18 cellular contexts compared by ENCODE assay signal in genomic region chr11:134365011-134365925, GRCh38. TPM values are rescaled to one million over a fixed set of nuclear protein-coding genes. Genes with fewer than 3 reads are reported as not detected.
DNase-seq lines count a peak whose midpoint lies in the region; ATAC-seq, FAIRE-seq and TF ChIP-seq lines count a peak whose summit lies in the region.
"Had no signal": no experiment of that assay in that cellular context is flagged by ENCODE, and none has a peak within 500 bp of the region (broad histone marks: within the 10 kb centered on the region; RNA-seq: fewer than 3 reads in every experiment).

No MANE protein-coding gene starts in this region.

- POLR2A ChIA-PET in HepG2 (lab: Yijun Ruan, JAX), result no interaction called here

- H3K9ac ChIP-seq in DND-41 (ENCODE audit: low read depth, low read length), result no peak overlapping the region
- H3K9ac ChIP-seq in HepG2 (ENCODE audit: insufficient read depth, low read depth, low read length), result no peak overlapping the region
- no peak overlapping the region for H3K9ac ChIP-seq in mammary epithelial cell (ENCODE audit: insufficient read depth, low read length)

- H3K4me3 ChIP-seq in DND-41 (ENCODE audit: low read depth in 1 of 2, low read length in 2 of 2) (no peak overlapping the region), HepG2 (replicated peaks in 1 of 3; ENCODE audit: insufficient read depth in 1 of 3, low read depth in 2 of 3, low read length in 3 of 3) (no peak overlapping the region), spleen (no peak overlapping the region), mammary epithelial cell (replicated peaks in 1 of 3; ENCODE audit: insufficient read depth in 1 of 3, low read depth in 2 of 3, low read length in 3 of 3) (no peak overlapping the region)

- H2AFZ ChIP-seq in DND-41 (ENCODE audit: low read depth, low read length) (no peak overlapping the region), HepG2 (ENCODE audit: low read length) (no peak overlapping the region), mammary epithelial cell (ENCODE audit: low read depth, low read length) (no peak overlapping the region)

- WGBS in HepG2 (ENCODE audit: low lambda C conversion rate), result 30% methylated on average over 11 of the region's 22 CpGs
- WGBS in spleen, 5 donors, result 62 to 75% (median 71%) methylated on average over 21 to 22 of the region's 22 CpGs
- WGBS in mammary epithelial cell (ENCODE audit: low coverage, missing lambda C conversion rate), result 38% methylated on average over 20 of the region's 22 CpGs

- peaks cover 3% of the 10 kb centered on the region; the same call in 1 of the 2 replicates for H4K20me1 ChIP-seq in DND-41 (ENCODE audit: insufficient read depth, low read length)
- H4K20me1 ChIP-seq in HepG2 (ENCODE audit: insufficient read depth, low read length), result no peaks in the 10 kb centered on the region
- no peaks in the 10 kb centered on the region for H4K20me1 ChIP-seq in mammary epithelial cell (ENCODE audit: insufficient read depth, low read length)

- TF ChIP-seq CTCF in DND-41 (IDR thresholded peaks at IDR 0.05; ENCODE audit: borderline replicate concordance, extremely low read depth, low read length, poor library complexity, severe bottlenecking), result no peak
- no peak for TF ChIP-seq CTCF in HepG2 (CRISPR knock-in tag; IDR thresholded peaks at IDR 0.05)
- TF ChIP-seq CTCF in spleen (IDR thresholded peaks at IDR 0.05 in 8 of 11, conservative IDR thresholded peaks at IDR 0.05 in 3 of 11), result no peak
- no peak for TF ChIP-seq CTCF in mammary epithelial cell (conservative IDR thresholded peaks at IDR 0.05 in 1 of 2, IDR thresholded peaks at IDR 0.05 in 1 of 2; ENCODE audit: extremely low read depth in 1 of 2, insufficient read depth in 1 of 2, low read depth in 1 of 2, low read length in 2 of 2)

- intact Hi-C loops in HepG2 (cut with micrococcal nuclease; ENCODE audit: unreplicated experiment), result no loop called here
- intact Hi-C loops in spleen (cut with DNase I; ENCODE audit: low total_unique reads), result no loop called here
- intact Hi-C loops in mammary epithelial cell (cut with micrococcal nuclease), result no loop called here

- no peak for FAIRE-seq in HepG2 (lab: Jason Lieb, UNC)
- FAIRE-seq: HTR-8/SVneo had no signal

- no peak overlapping the region for H3K4me2 ChIP-seq in DND-41 (ENCODE audit: insufficient read depth, low read length)
- H3K4me2 ChIP-seq in HepG2 (ENCODE audit: low read depth, low read length), result no peak overlapping the region
- H3K4me2 ChIP-seq in mammary epithelial cell (ENCODE audit: insufficient read depth, low read depth, low read length), result no peak overlapping the region

- H3K27ac ChIP-seq in DND-41 (ENCODE audit: low read length) (no peak overlapping the region; the same call in 1 of the 2 replicates), HepG2 (ENCODE audit: extremely low read length, insufficient read depth, low read length) (no peak overlapping the region), spleen (no peak overlapping the region), mammary epithelial cell (ENCODE audit: insufficient read depth, low read depth, low read length) (no peak overlapping the region)

- H3K27me3 ChIP-seq in DND-41 (ENCODE audit: insufficient read depth, low read length, poor library complexity) (no peaks in the 10 kb centered on the region), HepG2 (ENCODE audit: control insufficient read depth in 1 of 2, insufficient read depth in 2 of 2, low read length in 2 of 2) (peaks cover 9 to 34% of the 10 kb centered on the region in 2 experiments; a peak in 4 of 5 replicates), spleen (replicated peaks in 1 of 7) (peaks cover 0 to 37% (median 0%) of the 10 kb centered on the region in 7 donors), mammary epithelial cell (ENCODE audit: insufficient read depth, low read length) (no peaks in the 10 kb centered on the region)

- H3K36me3 ChIP-seq in DND-41 (ENCODE audit: insufficient read depth, low read length) (0 out of 2 replicates have a peak, but pooled peaks cover 9% of the 10 kb centered on the region), HepG2 (replicated peaks in 1 of 2; ENCODE audit: control insufficient read depth in 1 of 2, insufficient read depth in 2 of 2, low read length in 2 of 2) (no peaks in the 10 kb centered on the region), spleen (no peaks in the 10 kb centered on the region), mammary epithelial cell (ENCODE audit: insufficient read depth, low read length) (no peaks in the 10 kb centered on the region)

- TF ChIP-seq EP300 in HepG2 (IDR thresholded peaks at IDR 0.05; ENCODE audit: low read depth in 2 of 2, low read length in 2 of 2) (no peak), HepG2 (CRISPR knock-in tag; IDR thresholded peaks at IDR 0.05; ENCODE audit: borderline replicate concordance) (no peak)

- DNase-seq in DND-41, result peak; percentile 84
- DNase-seq in astrocyte of the hippocampus (ENCODE audit: low read depth, low spot score), result peak; percentile 13
- DNase-seq in HepG2 (ENCODE audit: low spot score), result no peak
- DNase-seq in spleen, result peak; percentile 69
- no peak for DNase-seq in mammary epithelial cell
- no peak for DNase-seq in retina
- no peak for DNase-seq in hippocampal formation (lab: John Stamatoyannopoulos, UW)
- no peak for DNase-seq in ureter (ENCODE audit: low spot score)
- DNase-seq: AML-193; CD4-positive, alpha-beta memory T cell; KBM-7; NCI-H146; NCI-H2227 treated with DMSO at 0.1 percent for 48 hours; NCI-H526 treated with DMSO at 0.1 percent for 48 hours; NK-92 treated with Interleukin-12 subunit alpha and Interleukin-12 subunit beta, amount 100 ng/mL, for 24 hours; OCI-M1; RPMI8226 had no signal

- H3K4me1 ChIP-seq in DND-41 (ENCODE audit: insufficient read depth, low read length) (peaks cover 21% of the 10 kb centered on the region), HepG2 (ENCODE audit: insufficient read depth, low read length) (no peaks in the 10 kb centered on the region), spleen (peaks cover 0 to 4% (median 3%) of the 10 kb centered on the region in 6 donors), mammary epithelial cell (ENCODE audit: insufficient read depth, low read length) (no peaks in the 10 kb centered on the region)

- no peaks in the 10 kb centered on the region for H3K79me2 ChIP-seq in DND-41 (ENCODE audit: insufficient read depth, low read length)
- no peaks in the 10 kb centered on the region for H3K79me2 ChIP-seq in HepG2 (ENCODE audit: insufficient read depth, low read length)
- no peaks in the 10 kb centered on the region for H3K79me2 ChIP-seq in mammary epithelial cell (ENCODE audit: insufficient read depth, low read length)

- no peak for TF ChIP-seq POLR2A in HepG2 (IDR thresholded peaks at IDR 0.05; ENCODE audit: insufficient read depth in 1 of 2, low read depth in 2 of 2, low read length in 2 of 2)
- no peak for TF ChIP-seq POLR2A in spleen (IDR thresholded peaks at IDR 0.05)

- TF ChIP-seq RAD21 in HepG2 (CRISPR knock-in tag; IDR thresholded peaks at IDR 0.05), result no peak

- in situ Hi-C loops in HepG2 (cut with HindIII; ENCODE audit: extremely low pct_ligation_motif_present, low pct_unique_long_range_greater_than_20kb), result loop anchor here (10.0 kb wide), 1 partner anchor 210 kb away; no protein-coding TSS in a partner anchor
- in situ Hi-C loops in mammary epithelial cell (cut with MboI; ENCODE audit: low sequenced_read_pairs in 2 of 2), result no loop called here

- peak; percentile 90 for ATAC-seq in DND-41 (ENCODE audit: insufficient read depth, low read depth)
- ATAC-seq in HepG2, result no peak

- BruUV-seq in HepG2 (replicated peaks; lab: Mats Ljungman, UMichigan) (no TSS peak), mammary epithelial cell (replicated peaks; lab: Mats Ljungman, UMichigan) (no TSS peak)

- dilution Hi-C loops in mammary epithelial cell (cut with HindIII; ENCODE audit: low sequenced_read_pairs), result loop anchor here (5.0 kb wide), 1 partner anchor 87 kb away; no protein-coding TSS in a partner anchor

- H3K9me3 ChIP-seq in DND-41 (ENCODE audit: insufficient read depth, low read length, severe bottlenecking) (no peaks in the 10 kb centered on the region), HepG2 (ENCODE audit: low read length) (no peaks in the 10 kb centered on the region), spleen (no peaks in the 10 kb centered on the region), mammary epithelial cell (replicated peaks; ENCODE audit: insufficient read depth, low read length) (no peaks in the 10 kb centered on the region)

- CTCF ChIA-PET in HepG2 (lab: Yijun Ruan, JAX; ENCODE audit: low intra/inter-chr PET ratio, low total read pairs), result no interaction called here
- CTCF ChIA-PET in mammary epithelial cell (lab: Charles Lee; ENCODE audit: low non-redundant PET), result no interaction called here

RNA-seq across cellular contexts. Expression of gene GLB1L2, which starts 33.5 kb away (rescaled TPM):
- total RNA-seq in HepG2 (2016; rRNA removed; fragmentation: Illumina TruSeq; extraction: Trizol) (0.27 and 0.69 TPM in 2 replicates), spleen (1 to 10 TPM in 1 of 7 donors, under 1 TPM in 5, not detected in 1; 0.36 to 1.5 (median 0.65) TPM), mammary epithelial cell (1 to 10 TPM; 1.0 to 4.1 TPM), ureter (11.1 TPM)
- 0.09 and 0.10 TPM in 2 replicates for total RNA-seq in HepG2 (2016; cell fraction: cytosol; rRNA removed; fragmentation: Illumina TruSeq; extraction: Trizol; ENCODE audit: low read depth)
- total RNA-seq in HepG2 (2016; cell fraction: insoluble cytoplasmic fraction; rRNA removed; fragmentation: Illumina TruSeq; extraction: Trizol), result 0.27 and 0.80 TPM in 2 replicates
- 0.15 and 0.38 TPM in 2 replicates for total RNA-seq in HepG2 (2016; cell fraction: membrane; rRNA removed; fragmentation: Illumina TruSeq; extraction: Trizol)
- total RNA-seq in HepG2 (2016; cell fraction: nucleus; rRNA removed; fragmentation: Illumina TruSeq; extraction: Trizol), result 0.43 and 0.69 TPM in 2 replicates
- polyA plus RNA-seq in HepG2 (2011; rRNA removed) (0.59 and 0.80 TPM in 2 replicates), spleen (under 1 TPM; 0.29 to 0.48 (median 0.46) TPM), mammary epithelial cell (4.8 TPM)
- 0.38 and 0.43 TPM in 2 replicates for polyA plus RNA-seq in HepG2 (2011; cell fraction: cytosol; rRNA removed)
- polyA plus RNA-seq in HepG2 (2011; cell fraction: nucleus; rRNA removed), result 1.6 and 1.9 TPM in 2 replicates
- polyA plus RNA-seq in HepG2 (2012), result 0.62 and 0.81 TPM in 2 replicates
- 0.08 and 0.15 TPM in 2 replicates for polyA plus RNA-seq in HepG2 (2016; cell fraction: cytosol; fragmentation: Illumina TruSeq; extraction: Trizol; ENCODE audit: low read depth)
- 0.19 and 0.22 TPM in 2 replicates for polyA plus RNA-seq in HepG2 (2016; cell fraction: insoluble cytoplasmic fraction; fragmentation: Illumina TruSeq; extraction: Trizol; ENCODE audit: low read depth)
- polyA plus RNA-seq in HepG2 (2016; cell fraction: membrane; fragmentation: Illumina TruSeq; extraction: Trizol; ENCODE audit: low read depth), result 0.15 and 0.21 TPM in 2 replicates
- 1.0 and 1.8 TPM in 2 replicates for polyA plus RNA-seq in HepG2 (2016; cell fraction: nucleus; fragmentation: Illumina TruSeq; extraction: Trizol; ENCODE audit: insufficient read depth, low read depth)
- polyA minus RNA-seq in HepG2 (2011; rRNA and poly(A)+ RNA removed; ENCODE audit: low replicate concordance), result 0.56 and 17.0 TPM in 2 replicates
- polyA minus RNA-seq in HepG2 (2011; cell fraction: cytosol; rRNA and poly(A)+ RNA removed), result 0.44 TPM in 1 of 2 replicates, not detected in the other
- 0.13 and 0.37 TPM in 2 replicates for polyA minus RNA-seq in HepG2 (2011; cell fraction: nucleus; rRNA and poly(A)+ RNA removed)
- polyA minus RNA-seq in mammary epithelial cell, result 4.0 TPM

RNA-seq across cellular contexts. Expression of gene B3GAT1, which starts 46.8 kb away (rescaled TPM):
- total RNA-seq in HepG2 (2016; rRNA removed; fragmentation: Illumina TruSeq; extraction: Trizol), result not detected in 2 replicates
- total RNA-seq in HepG2 (2016; cell fraction: cytosol; rRNA removed; fragmentation: Illumina TruSeq; extraction: Trizol; ENCODE audit: low read depth), result not detected in 2 replicates
- not detected in 2 replicates for total RNA-seq in HepG2 (2016; cell fraction: insoluble cytoplasmic fraction; rRNA removed; fragmentation: Illumina TruSeq; extraction: Trizol)
- total RNA-seq in HepG2 (2016; cell fraction: membrane; rRNA removed; fragmentation: Illumina TruSeq; extraction: Trizol), result not detected in 2 replicates
- total RNA-seq in HepG2 (2016; cell fraction: nucleus; rRNA removed; fragmentation: Illumina TruSeq; extraction: Trizol), result not detected in 2 replicates
- not detected in 2 replicates for polyA plus RNA-seq in HepG2 (2011; rRNA removed)
- polyA plus RNA-seq in HepG2 (2011; cell fraction: cytosol; rRNA removed), result not detected in 2 replicates
- not detected in 2 replicates for polyA plus RNA-seq in HepG2 (2011; cell fraction: nucleus; rRNA removed)
- not detected in 2 replicates for polyA plus RNA-seq in HepG2 (2012)
- not detected in 2 replicates for polyA plus RNA-seq in HepG2 (2016; cell fraction: cytosol; fragmentation: Illumina TruSeq; extraction: Trizol; ENCODE audit: low read depth)
- polyA plus RNA-seq in HepG2 (2016; cell fraction: insoluble cytoplasmic fraction; fragmentation: Illumina TruSeq; extraction: Trizol; ENCODE audit: low read depth), result not detected in 2 replicates
- polyA plus RNA-seq in HepG2 (2016; cell fraction: membrane; fragmentation: Illumina TruSeq; extraction: Trizol; ENCODE audit: low read depth), result not detected in 2 replicates
- not detected in 2 replicates for polyA plus RNA-seq in HepG2 (2016; cell fraction: nucleus; fragmentation: Illumina TruSeq; extraction: Trizol; ENCODE audit: insufficient read depth, low read depth)
- polyA minus RNA-seq in HepG2 (2011; rRNA and poly(A)+ RNA removed; ENCODE audit: low replicate concordance), result not detected in 2 replicates
- polyA minus RNA-seq in HepG2 (2011; cell fraction: cytosol; rRNA and poly(A)+ RNA removed), result not detected in 2 replicates
- polyA minus RNA-seq in HepG2 (2011; cell fraction: nucleus; rRNA and poly(A)+ RNA removed), result not detected in 2 replicates
- total RNA-seq in spleen, result 1 to 10 TPM in 6 of 7 donors, under 1 TPM in 1; 0.81 to 4.0 (median 1.7) TPM
- polyA plus RNA-seq in spleen, result 1 to 10 TPM in 1 of 3 donors, under 1 TPM in 2; 0.43 to 2.1 (median 0.96) TPM
- total RNA-seq in mammary epithelial cell, result under 1 TPM; under 0.01 to 0.33 TPM
- 0.08 TPM for polyA plus RNA-seq in mammary epithelial cell
- not detected for polyA minus RNA-seq in mammary epithelial cell
- 8.6 TPM for total RNA-seq in ureter
- polyA plus RNA-seq: CD4-positive, alpha-beta memory T cell had no signal

Comparison
In these comparisons a context has a peak if more than half of its experiments do, and no peak if none do; other contexts are left out.
1. DNase-seq: peak in DND-41 (single experiment), astrocyte of the hippocampus (single experiment) and spleen (single experiment); none in HepG2 (single experiment), mammary epithelial cell (single experiment), retina (single experiment), hippocampal formation (0 of 2) and ureter (single experiment).